Comparison of ENCODE assay signal across 8 cellular contexts in genomic region chr19:7515471-7516226, GRCh38. TPM values are rescaled to one million over a fixed set of nuclear protein-coding genes. Genes with fewer than 3 reads are reported as not detected.
DNase-seq lines count a peak whose midpoint lies in the region; ATAC-seq and TF ChIP-seq lines count a peak whose summit lies in the region.

Gene ZNF358, plus strand, starts transcription at chr19:7516103. Its CDS starts 3,140 bp downstream, at chr19:7519243.

- H3K9ac ChIP-seq in BLaER1: peak within 1 kb of the TSS; percentile 88
- H3K9ac ChIP-seq in NT2/D1 (ENCODE audit: insufficient read length, low read depth): peak within 1 kb of the TSS; percentile 87

- WGBS in heart right ventricle, 2 donors: 5 to 8% methylated on average over 11 to 39 of the region's 51 CpGs

- H3K9me3 Mint-ChIP-seq in GM23338 (peaks cover 3% of the 10 kb centered on the region; the same call in 2 of the 3 replicates), osteocyte (ENCODE audit: unreplicated experiment) (no peaks in the 10 kb centered on the region)

- H3K4me3 Mint-ChIP-seq in GM23338 (peak within 1 kb of the TSS; percentile 87), osteocyte (ENCODE audit: unreplicated experiment) (peak within 1 kb of the TSS; percentile 82)

- H3K4me2 ChIP-seq in BLaER1: peak within 1 kb of the TSS; percentile 96
- peak within 1 kb of the TSS; percentile 97 for H3K4me2 ChIP-seq in GM23338

- H3K79me2 ChIP-seq in GM23338 (replicated peaks; ENCODE audit: insufficient read depth): no peaks in the 10 kb centered on the region; the same call in 1 of the 2 replicates

- peak; percentile 93 for DNase-seq in GM23338 (ENCODE audit: low spot score)
- DNase-seq in NT2/D1 (ENCODE audit: low read depth, low spot score): no peak
- peak; percentile 70 to 87 for DNase-seq in heart right ventricle
- no peak for DNase-seq in osteocyte (ENCODE audit: extremely low spot score, unreplicated experiment)

- H3K36me3 ChIP-seq in BLaER1: peaks cover 17% of the 10 kb centered on the region
- no peaks in the 10 kb centered on the region for H3K36me3 ChIP-seq in GM23338 (ENCODE audit: insufficient read depth)
- peaks cover 14% of the 10 kb centered on the region for H3K36me3 ChIP-seq in NT2/D1 (ENCODE audit: insufficient read depth, insufficient read length, low read length)
- peaks cover 0 to 17% (median 0%) of the 10 kb centered on the region in 9 donors for H3K36me3 ChIP-seq in heart right ventricle

- H3K27me3 Mint-ChIP-seq in GM23338 (ENCODE audit: insufficient read depth, low read depth, poor library complexity) (peaks cover 6% of the 10 kb centered on the region), osteocyte (ENCODE audit: unreplicated experiment) (no peaks in the 10 kb centered on the region)

- H3K27ac ChIP-seq in BLaER1: peak within 1 kb of the TSS; percentile 91
- peak within 1 kb of the TSS; percentile 85; the same call in 1 of the 2 replicates for H3K27ac ChIP-seq in GM23338 (ENCODE audit: low read depth)
- H3K27ac ChIP-seq in angular gyrus (ENCODE audit: low read depth, low read length): peak within 1 kb of the TSS; percentile 99
- peak within 1 kb of the TSS; percentile 80 to 95 (median 90) for H3K27ac ChIP-seq in heart right ventricle

- ATAC-seq in GM23338 (peak; percentile 95), heart right ventricle (peak; percentile 85 to 95 (median 91)), HG03378 (IDR thresholded peaks at IDR 0.05; ENCODE audit: unreplicated experiment) (no peak), HG02970 (IDR thresholded peaks at IDR 0.05; ENCODE audit: low FRiP score, unreplicated experiment) (no peak)

- H3K27ac Mint-ChIP-seq in GM23338 (peak within 1 kb of the TSS; percentile 95), osteocyte (ENCODE audit: unreplicated experiment) (peak within 1 kb of the TSS; percentile 97)

- H3K9me3 ChIP-seq in BLaER1 (no peaks in the 10 kb centered on the region), NT2/D1 (ENCODE audit: insufficient read depth, low read length) (no peaks in the 10 kb centered on the region), heart right ventricle (no peaks in the 10 kb centered on the region)

- peaks cover 9% of the 10 kb centered on the region; the same call in 2 of the 3 replicates for H3K36me3 Mint-ChIP-seq in GM23338 (ENCODE audit: low read depth)
- peaks cover 7% of the 10 kb centered on the region for H3K36me3 Mint-ChIP-seq in osteocyte (ENCODE audit: unreplicated experiment)

- H4K20me1 ChIP-seq in BLaER1 (no peaks in the 10 kb centered on the region), GM23338 (replicated peaks; ENCODE audit: insufficient read depth) (no peaks in the 10 kb centered on the region)

- H3F3A ChIP-seq in GM23338 (replicated peaks; ENCODE audit: low read depth): no peaks in the 10 kb centered on the region

- H2AFZ ChIP-seq in GM23338: peak within 1 kb of the TSS; percentile 98

- no peaks in the 10 kb centered on the region for H3K9me2 ChIP-seq in GM23338 (ENCODE audit: insufficient read depth)

- H3K27me3 ChIP-seq in BLaER1: no peaks in the 10 kb centered on the region
- H3K27me3 ChIP-seq in GM23338 (ENCODE audit: insufficient read depth): no peaks in the 10 kb centered on the region
- H3K27me3 ChIP-seq in NT2/D1 (ENCODE audit: insufficient read depth, insufficient read length): no peaks in the 10 kb centered on the region
- H3K27me3 ChIP-seq in heart right ventricle: peaks cover 0 to 19% (median 0%) of the 10 kb centered on the region in 7 donors

- H3K4me3 ChIP-seq in BLaER1 (peak within 1 kb of the TSS; percentile 74), GM23338 (peak within 1 kb of the TSS; percentile 83), NT2/D1 (ENCODE audit: insufficient read length, low read depth) (peak within 1 kb of the TSS; percentile 81), heart right ventricle (peak within 1 kb of the TSS; percentile 63 to 90 (median 74))

- intact Hi-C loops in heart right ventricle (cut with DNase I): loop anchor here in 2 of 10 donors (2.0 to 10.0 kb wide), 2 partner anchors 21 to 121 kb away; no protein-coding TSS in a partner anchor

- H3K4me1 Mint-ChIP-seq in GM23338: peaks cover 13% of the 10 kb centered on the region
- peaks cover 25% of the 10 kb centered on the region for H3K4me1 Mint-ChIP-seq in osteocyte (ENCODE audit: unreplicated experiment)

- TF ChIP-seq CTCF in GM23338 (conservative IDR thresholded peaks at IDR 0.05; ENCODE audit: low read depth in 2 of 2) (no peak), heart right ventricle (IDR thresholded peaks at IDR 0.05) (no peak), osteocyte (IDR thresholded peaks at IDR 0.05) (no peak)

- H3K4me1 ChIP-seq in BLaER1 (peaks cover 21% of the 10 kb centered on the region), GM23338 (ENCODE audit: insufficient read depth) (peaks cover 13% of the 10 kb centered on the region), NT2/D1 (ENCODE audit: insufficient read depth, insufficient read length) (peaks cover 9% of the 10 kb centered on the region), heart right ventricle (peaks cover 0 to 25% (median 10%) of the 10 kb centered on the region in 9 donors)

TF ChIP-seq in GM23338, 12 proteins besides CTCF, POLR2A, EP300 and RAD21:
- TF ChIP-seq, protein P1, sequence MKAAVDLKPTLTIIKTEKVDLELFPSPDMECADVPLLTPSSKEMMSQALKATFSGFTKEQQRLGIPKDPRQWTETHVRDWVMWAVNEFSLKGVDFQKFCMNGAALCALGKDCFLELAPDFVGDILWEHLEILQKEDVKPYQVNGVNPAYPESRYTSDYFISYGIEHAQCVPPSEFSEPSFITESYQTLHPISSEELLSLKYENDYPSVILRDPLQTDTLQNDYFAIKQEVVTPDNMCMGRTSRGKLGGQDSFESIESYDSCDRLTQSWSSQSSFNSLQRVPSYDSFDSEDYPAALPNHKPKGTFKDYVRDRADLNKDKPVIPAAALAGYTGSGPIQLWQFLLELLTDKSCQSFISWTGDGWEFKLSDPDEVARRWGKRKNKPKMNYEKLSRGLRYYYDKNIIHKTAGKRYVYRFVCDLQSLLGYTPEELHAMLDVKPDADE (IDR thresholded peaks at IDR 0.05): 0 out of 2 replicates have a peak, but pooled peaks have one; percentile 21
- TF ChIP-seq, protein P2, sequence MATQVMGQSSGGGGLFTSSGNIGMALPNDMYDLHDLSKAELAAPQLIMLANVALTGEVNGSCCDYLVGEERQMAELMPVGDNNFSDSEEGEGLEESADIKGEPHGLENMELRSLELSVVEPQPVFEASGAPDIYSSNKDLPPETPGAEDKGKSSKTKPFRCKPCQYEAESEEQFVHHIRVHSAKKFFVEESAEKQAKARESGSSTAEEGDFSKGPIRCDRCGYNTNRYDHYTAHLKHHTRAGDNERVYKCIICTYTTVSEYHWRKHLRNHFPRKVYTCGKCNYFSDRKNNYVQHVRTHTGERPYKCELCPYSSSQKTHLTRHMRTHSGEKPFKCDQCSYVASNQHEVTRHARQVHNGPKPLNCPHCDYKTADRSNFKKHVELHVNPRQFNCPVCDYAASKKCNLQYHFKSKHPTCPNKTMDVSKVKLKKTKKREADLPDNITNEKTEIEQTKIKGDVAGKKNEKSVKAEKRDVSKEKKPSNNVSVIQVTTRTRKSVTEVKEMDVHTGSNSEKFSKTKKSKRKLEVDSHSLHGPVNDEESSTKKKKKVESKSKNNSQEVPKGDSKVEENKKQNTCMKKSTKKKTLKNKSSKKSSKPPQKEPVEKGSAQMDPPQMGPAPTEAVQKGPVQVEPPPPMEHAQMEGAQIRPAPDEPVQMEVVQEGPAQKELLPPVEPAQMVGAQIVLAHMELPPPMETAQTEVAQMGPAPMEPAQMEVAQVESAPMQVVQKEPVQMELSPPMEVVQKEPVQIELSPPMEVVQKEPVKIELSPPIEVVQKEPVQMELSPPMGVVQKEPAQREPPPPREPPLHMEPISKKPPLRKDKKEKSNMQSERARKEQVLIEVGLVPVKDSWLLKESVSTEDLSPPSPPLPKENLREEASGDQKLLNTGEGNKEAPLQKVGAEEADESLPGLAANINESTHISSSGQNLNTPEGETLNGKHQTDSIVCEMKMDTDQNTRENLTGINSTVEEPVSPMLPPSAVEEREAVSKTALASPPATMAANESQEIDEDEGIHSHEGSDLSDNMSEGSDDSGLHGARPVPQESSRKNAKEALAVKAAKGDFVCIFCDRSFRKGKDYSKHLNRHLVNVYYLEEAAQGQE (IDR thresholded peaks at IDR 0.05; ENCODE audit: unreplicated experiment): no peak
- peak; percentile 55 for TF ChIP-seq POLR2AphosphoS5 (IDR thresholded peaks at IDR 0.05; ENCODE audit: low read depth)

RNA-seq across cellular contexts. Expression of gene ZNF358, which starts in this region (rescaled TPM):
- total RNA-seq in GM23338 (2014; rRNA removed; shearing (Covaris generic)): 36.7 and 52.9 TPM in 2 replicates
- polyA plus RNA-seq in GM23338 (2016; fragmentation: Nextera tagmentation; extraction: Ambion mirVana): 23.8 and 28.2 TPM in 2 replicates
- 100 to 1,000 TPM in 1 of 10 donors, 10 to 100 TPM in 9; 67.7 to 104 (median 76.5) TPM for total RNA-seq in heart right ventricle
- 100 to 1,000 TPM in 1 of 2 donors, 10 to 100 TPM in 1; 61.4 to 167 TPM for polyA plus RNA-seq in heart right ventricle
- total RNA-seq in osteocyte: 84.4 and 93.5 TPM in 2 replicates

Comparison
In these comparisons a context has a peak if more than half of its experiments do, and no peak if none do; other contexts are left out.
1. ATAC-seq: peak in GM23338 (single experiment) and heart right ventricle (8 of 8); none in HG03378 (single experiment) and HG02970 (single experiment).
2. DNase-seq: peak in GM23338 (single experiment) and heart right ventricle (2 of 2); none in NT2/D1 (single experiment) and osteocyte (single experiment).
3. Peak in every context shown above with its lines, with median percentiles within 50 percentile points of each other: H3K27ac ChIP-seq and H3K4me3 ChIP-seq.